Comparison of ENCODE assay signal across 11 cellular contexts in genomic region chrX:154484255-154485149, GRCh38. TPM values are rescaled to one million over a fixed set of nuclear protein-coding genes. Genes with fewer than 3 reads are reported as not detected.
DNase-seq lines count a peak whose midpoint lies in the region; ATAC-seq and TF ChIP-seq lines count a peak whose summit lies in the region.
"Had no signal": no experiment of that assay in that cellular context is flagged by ENCODE, and none has a peak within 500 bp of the region (broad histone marks: within the 10 kb centered on the region; RNA-seq: fewer than 3 reads in every experiment).

No MANE protein-coding gene starts in this region.

- no peak overlapping the region for H3K4me3 ChIP-seq in Peyer's patch
- H3K4me3 ChIP-seq in esophagus (ENCODE audit: low read depth in 1 of 2, low read length in 2 of 2) = no peak overlapping the region
- H3K4me3 ChIP-seq in MG63 = no peak overlapping the region

- no peak overlapping the region for H3K27ac Mint-ChIP-seq in activated naive CD4-positive, alpha-beta T cell treated with anti-CD3 and anti-CD28 coated beads, Interleukin-2, amount 10 ng/mL, durations not matched to agents 7 days and 5 days
- H3K27ac Mint-ChIP-seq in stimulated activated naive B cell treated with anti-CD40 and anti-IgM and Interleukin-4, amounts not matched to agents 10 μg/mL and 1 μg/mL and 100 μg/mL, for 72 hours = no peak overlapping the region

- H3K9me3 Mint-ChIP-seq in activated naive CD4-positive, alpha-beta T cell treated with anti-CD3 and anti-CD28 coated beads, Interleukin-2, amount 10 ng/mL, durations not matched to agents 7 days and 5 days = no peaks in the 10 kb centered on the region
- no peaks in the 10 kb centered on the region for H3K9me3 Mint-ChIP-seq in stimulated activated naive B cell treated with anti-CD40 and anti-IgM and Interleukin-4, amounts not matched to agents 10 μg/mL and 1 μg/mL and 100 μg/mL, for 72 hours

- no peaks in the 10 kb centered on the region for H3K27me3 Mint-ChIP-seq in activated naive CD4-positive, alpha-beta T cell treated with anti-CD3 and anti-CD28 coated beads, Interleukin-2, amount 10 ng/mL, durations not matched to agents 7 days and 5 days
- H3K27me3 Mint-ChIP-seq in stimulated activated naive B cell treated with anti-CD40 and anti-IgM and Interleukin-4, amounts not matched to agents 10 μg/mL and 1 μg/mL and 100 μg/mL, for 72 hours = no peaks in the 10 kb centered on the region

- no peaks in the 10 kb centered on the region for H3K27me3 ChIP-seq in Peyer's patch
- no peaks in the 10 kb centered on the region for H3K27me3 ChIP-seq in esophagus (ENCODE audit: control insufficient read depth in 1 of 2, insufficient read depth in 2 of 2, low read length in 2 of 2)
- no peaks in the 10 kb centered on the region for H3K27me3 ChIP-seq in MG63
- H3K27me3 ChIP-seq: BE2C had no signal

- TF ChIP-seq CTCF in Peyer's patch (IDR thresholded peaks at IDR 0.05) = no peak

- H3K27ac ChIP-seq in Peyer's patch (peak overlapping the region in 1 of 4 donors; percentile 91), esophagus (ENCODE audit: low read depth in 2 of 2, low read length in 1 of 2) (peak overlapping the region; percentile 73 to 93)

- peaks cover 15% of the 10 kb centered on the region for H3K36me3 Mint-ChIP-seq in activated naive CD4-positive, alpha-beta T cell treated with anti-CD3 and anti-CD28 coated beads, Interleukin-2, amount 10 ng/mL, durations not matched to agents 7 days and 5 days
- peaks cover 16% of the 10 kb centered on the region in 2 donors for H3K36me3 Mint-ChIP-seq in stimulated activated naive B cell treated with anti-CD40 and anti-IgM and Interleukin-4, amounts not matched to agents 10 μg/mL and 1 μg/mL and 100 μg/mL, for 72 hours

- H3K36me3 ChIP-seq in Peyer's patch (peaks cover 0 to 7% (median 0%) of the 10 kb centered on the region in 3 donors), esophagus (ENCODE audit: control insufficient read depth in 2 of 2, insufficient read depth in 2 of 2, low read length in 1 of 2) (peaks cover 0 to 14% of the 10 kb centered on the region in 2 donors), MG63 (peaks cover 16% of the 10 kb centered on the region)

- no peak for DNase-seq in activated naive CD4-positive, alpha-beta T cell treated with anti-CD3 and anti-CD28 coated beads, Interleukin-2, amount 10 ng/mL, durations not matched to agents 7 days and 5 days
- DNase-seq in activated naive CD4-positive, alpha-beta T cell treated with anti-CD3 and anti-CD28 coated beads, Interleukin-2, amount 50 U/mL, for 16 hours = no peak
- peak in 2 of 3 donors; percentile 57 to 73 for DNase-seq in Peyer's patch
- no peak for DNase-seq in stimulated activated naive B cell treated with anti-CD40 and anti-IgM and Interleukin-4, amounts not matched to agents 10 μg/mL and 1 μg/mL and 100 μg/mL, for 72 hours
- no peak for DNase-seq in occipital lobe (lab: John Stamatoyannopoulos, UW)
- DNase-seq in MG63 = no peak
- DNase-seq: BE2C, mammary epithelial cell, NCI-H1105 had no signal

- no peaks in the 10 kb centered on the region for H3K9me3 ChIP-seq in Peyer's patch
- H3K9me3 ChIP-seq in esophagus (ENCODE audit: control insufficient read depth in 2 of 2, insufficient read depth in 1 of 2, low read depth in 1 of 2, low read length in 1 of 2) = peaks cover 0 to 6% of the 10 kb centered on the region in 2 donors
- no peaks in the 10 kb centered on the region for H3K9me3 ChIP-seq in MG63
- H3K9me3 ChIP-seq: BE2C had no signal

- H3K4me1 Mint-ChIP-seq in activated naive CD4-positive, alpha-beta T cell treated with anti-CD3 and anti-CD28 coated beads, Interleukin-2, amount 10 ng/mL, durations not matched to agents 7 days and 5 days = peaks cover 35% of the 10 kb centered on the region
- H3K4me1 Mint-ChIP-seq in stimulated activated naive B cell treated with anti-CD40 and anti-IgM and Interleukin-4, amounts not matched to agents 10 μg/mL and 1 μg/mL and 100 μg/mL, for 72 hours = peaks cover 17 to 43% of the 10 kb centered on the region in 2 donors

- TF ChIP-seq POLR2A in Peyer's patch (IDR thresholded peaks at IDR 0.05) = peak in 1 of 2 donors; percentile 57

- peaks cover 0 to 21% (median 4%) of the 10 kb centered on the region in 4 donors for H3K4me1 ChIP-seq in Peyer's patch
- H3K4me1 ChIP-seq in esophagus (ENCODE audit: control insufficient read depth in 2 of 2, insufficient read depth in 2 of 2, low read length in 1 of 2) = peaks cover 5 to 16% of the 10 kb centered on the region in 2 donors
- H3K4me1 ChIP-seq: BE2C had no signal

- H3K4me3 Mint-ChIP-seq in activated naive CD4-positive, alpha-beta T cell treated with anti-CD3 and anti-CD28 coated beads, Interleukin-2, amount 10 ng/mL, durations not matched to agents 7 days and 5 days = peak overlapping the region; percentile 68
- peak overlapping the region; percentile 6 to 74 for H3K4me3 Mint-ChIP-seq in stimulated activated naive B cell treated with anti-CD40 and anti-IgM and Interleukin-4, amounts not matched to agents 10 μg/mL and 1 μg/mL and 100 μg/mL, for 72 hours

- no peak for ATAC-seq in stimulated activated naive B cell treated with anti-CD40 and anti-IgM and Interleukin-4, amounts not matched to agents 10 μg/mL and 1 μg/mL and 100 μg/mL, for 72 hours (replicated peaks)
- ATAC-seq in HG03025 (IDR thresholded peaks at IDR 0.05; ENCODE audit: low FRiP score, unreplicated experiment) = no peak

- 73 to 74% methylated on average over 16 of the region's 16 CpGs for WGBS in esophagus, 2 donors

- CTCF ChIA-PET in activated naive CD4-positive, alpha-beta T cell treated with anti-CD3 and anti-CD28 coated beads, Interleukin-2, amount 10 ng/mL, durations not matched to agents 7 days and 5 days (lab: Charles Lee) = no interaction called here

RNA-seq across cellular contexts. Expression of gene UBL4A, which starts 1.9 kb away (rescaled TPM):
- total RNA-seq in Peyer's patch = 10 to 100 TPM; 20.6 to 45.9 (median 34.6) TPM
- polyA plus RNA-seq in esophagus = 10 to 100 TPM; 15.4 to 28.5 TPM
- 33.7 TPM for total RNA-seq in occipital lobe
- 51.9 and 101 TPM in 2 replicates for total RNA-seq in MG63 (2014; rRNA removed; shearing (Covaris generic); ENCODE audit: low replicate concordance)

RNA-seq across cellular contexts. Expression of gene LAGE3, which starts 5.4 kb away (rescaled TPM):
- 10 to 100 TPM in 3 of 4 donors, 1 to 10 TPM in 1; 8.5 to 15.7 (median 10.8) TPM for total RNA-seq in Peyer's patch
- 10 to 100 TPM in 1 of 2 donors, 1 to 10 TPM in 1; 6.2 to 21.1 TPM for polyA plus RNA-seq in esophagus
- total RNA-seq in occipital lobe = 13.4 TPM
- total RNA-seq in MG63 (2014; rRNA removed; shearing (Covaris generic); ENCODE audit: low replicate concordance) = 20.5 and 25.7 TPM in 2 replicates

RNA-seq across cellular contexts. Expression of gene SLC10A3, which starts 5.9 kb away (rescaled TPM):
- total RNA-seq in Peyer's patch (10 to 100 TPM; 11.6 to 19.8 (median 16.5) TPM), occipital lobe (3.4 TPM)
- 10 to 100 TPM; 24.7 to 26.3 TPM for polyA plus RNA-seq in esophagus
- total RNA-seq in MG63 (2014; rRNA removed; shearing (Covaris generic); ENCODE audit: low replicate concordance) = 5.1 and 15.2 TPM in 2 replicates

RNA-seq across cellular contexts. Expression of gene PLXNA3, which starts 26.4 kb away (rescaled TPM):
- total RNA-seq in Peyer's patch = 10 to 100 TPM; 38.0 to 54.6 (median 48.4) TPM
- 10 to 100 TPM in 1 of 2 donors, 1 to 10 TPM in 1; 4.3 to 19.0 TPM for polyA plus RNA-seq in esophagus
- total RNA-seq in occipital lobe = 14.5 TPM
- total RNA-seq in MG63 (2014; rRNA removed; shearing (Covaris generic); ENCODE audit: low replicate concordance) = 0.27 and 5.0 TPM in 2 replicates

RNA-seq across cellular contexts. Expression of gene FAM3A, which starts 31.5 kb away (rescaled TPM):
- total RNA-seq in Peyer's patch (100 to 1,000 TPM in 2 of 4 donors, 10 to 100 TPM in 2; 18.2 to 117 (median 101) TPM), occipital lobe (8.1 TPM)
- polyA plus RNA-seq in esophagus = 10 to 100 TPM; 51.6 to 54.4 TPM
- total RNA-seq in MG63 (2014; rRNA removed; shearing (Covaris generic); ENCODE audit: low replicate concordance) = 22.3 and 48.2 TPM in 2 replicates

Comparison
In these comparisons a context has a peak if more than half of its experiments do, and no peak if none do; other contexts are left out.
1. DNase-seq: peak in Peyer's patch (2 of 3); none in activated naive CD4-positive, alpha-beta T cell treated with anti-CD3 and anti-CD28 coated beads, Interleukin-2, amount 10 ng/mL, durations not matched to agents 7 days and 5 days (single experiment), activated naive CD4-positive, alpha-beta T cell treated with anti-CD3 and anti-CD28 coated beads, Interleukin-2, amount 50 U/mL, for 16 hours (single experiment), stimulated activated naive B cell treated with anti-CD40 and anti-IgM and Interleukin-4, amounts not matched to agents 10 μg/mL and 1 μg/mL and 100 μg/mL, for 72 hours (single experiment), occipital lobe (single experiment) and MG63 (single experiment).